Comparison of ENCODE assay signal across 22 cellular contexts in the genomic region with DNA sequence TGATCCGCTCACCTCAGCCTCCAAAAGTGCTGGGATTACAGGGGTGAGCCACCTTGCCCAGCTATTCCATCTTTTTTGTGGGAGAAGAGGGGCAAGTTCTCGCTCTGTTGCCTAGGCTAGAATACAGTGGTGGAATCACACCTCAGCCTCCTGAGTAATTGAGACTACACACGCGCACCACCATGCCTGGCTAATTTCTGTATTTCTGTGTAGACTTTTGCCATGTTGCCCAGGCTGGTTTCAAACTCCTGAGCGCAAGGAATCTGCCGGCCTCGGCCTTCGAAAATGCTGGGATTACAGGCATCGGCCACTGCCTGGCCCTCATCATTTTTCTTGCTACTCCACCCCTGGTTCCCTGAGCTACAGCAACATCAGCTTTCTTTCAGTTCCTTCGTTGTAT. TPM values are rescaled to one million over a fixed set of nuclear protein-coding genes. Genes with fewer than 3 reads are reported as not detected.
A peak's percentile ranks its signal among the peaks of the same experiment; 100 is the strongest.
DNase-seq lines count a peak whose midpoint lies in the region; ATAC-seq and TF ChIP-seq lines count a peak whose summit lies in the region.
"Had no signal": no experiment of that assay in that cellular context is flagged by ENCODE, and none has a peak within 500 bp of the region (broad histone marks: within the 10 kb centered on the region; RNA-seq: fewer than 3 reads in every experiment).

No MANE protein-coding gene starts in this region.

- H3K9me3 Mint-ChIP-seq in natural killer cell treated with Interleukin-12 subunit alpha and Interleukin-12 subunit beta and Interleukin-15 and Interleukin-18, amount 100 ng/mL, for 72 hours, result no peaks in the 10 kb centered on the region
- no peaks in the 10 kb centered on the region for H3K9me3 Mint-ChIP-seq in natural killer cell
- H3K9me3 Mint-ChIP-seq: CD4-positive, alpha-beta T cell; HFFc6 had no signal

- intact Hi-C loops in natural killer cell (cut with micrococcal nuclease), result loop anchor here (10.0 kb wide), 1 partner anchor 212 kb away; a partner anchor contains a TSS
- intact Hi-C loops in posterior vena cava (cut with DNase I), result no loop called here

- peaks cover 13 to 20% of the 10 kb centered on the region in 2 donors for H3K4me1 Mint-ChIP-seq in natural killer cell treated with Interleukin-12 subunit alpha and Interleukin-12 subunit beta and Interleukin-15 and Interleukin-18, amount 100 ng/mL, for 72 hours (ENCODE audit: low read depth in 2 of 2)
- H3K4me1 Mint-ChIP-seq in natural killer cell, result peaks cover 18 to 19% of the 10 kb centered on the region in 2 donors

- ATAC-seq in natural killer cell treated with Interleukin-12 subunit alpha and Interleukin-12 subunit beta and Interleukin-15 and Interleukin-18, amount 100 ng/mL, for 72 hours, result no peak
- ATAC-seq in natural killer cell, result no peak
- ATAC-seq: A549, Panc1 had no signal

- no peak overlapping the region for H3K4me3 Mint-ChIP-seq in natural killer cell treated with Interleukin-12 subunit alpha and Interleukin-12 subunit beta and Interleukin-15 and Interleukin-18, amount 100 ng/mL, for 72 hours
- H3K4me3 Mint-ChIP-seq in natural killer cell, result no peak overlapping the region
- H3K4me3 Mint-ChIP-seq: HFFc6 had no signal

- TF ChIP-seq CTCF in natural killer cell (IDR thresholded peaks at IDR 0.05) (no peak), GM13976 (IDR thresholded peaks at IDR 0.05; ENCODE audit: borderline replicate concordance, control extremely low read depth, extremely low read depth, insufficient read depth, missing control alignments) (no peak)

- in situ Hi-C loops in GM13976 (cut with MboI; ENCODE audit: low sequenced_read_pairs, unreplicated experiment), result no loop called here

- peak; percentile 26 for DNase-seq in natural killer cell treated with Interleukin-12 subunit alpha and Interleukin-12 subunit beta and Interleukin-15 and Interleukin-18, amount 100 ng/mL, for 72 hours (ENCODE audit: low spot score)
- DNase-seq in natural killer cell (no peak), mesenteric fat pad (ENCODE audit: low spot score) (peak; percentile 37), posterior vena cava (ENCODE audit: low spot score) (peak; percentile 10), DMS79 (lab: John Stamatoyannopoulos, UW) (no peak), NCI-H69 (lab: John Stamatoyannopoulos, UW) (no peak), GM13976 (ENCODE audit: low spot score) (no peak)
- DNase-seq: AML-193; CD4-positive, alpha-beta T cell; COR-L47; DMS53; GOT3; HFFc6; KBM-7; NCI-H1105; NCI-H1436 treated with DMSO at 0.1 percent for 48 hours; NCI-H187 treated with DMSO at 0.1 percent for 48 hours; NCI-H2107; NCI-H526; SIG-M5 had no signal

- H3K36me3 Mint-ChIP-seq in natural killer cell treated with Interleukin-12 subunit alpha and Interleukin-12 subunit beta and Interleukin-15 and Interleukin-18, amount 100 ng/mL, for 72 hours, result peaks cover 3% of the 10 kb centered on the region
- H3K36me3 Mint-ChIP-seq in natural killer cell, result peaks cover 4% of the 10 kb centered on the region

- H3K27ac Mint-ChIP-seq in natural killer cell treated with Interleukin-12 subunit alpha and Interleukin-12 subunit beta and Interleukin-15 and Interleukin-18, amount 100 ng/mL, for 72 hours, result no peak overlapping the region
- no peak overlapping the region for H3K27ac Mint-ChIP-seq in natural killer cell
- H3K27ac Mint-ChIP-seq: CD4-positive, alpha-beta T cell; HFFc6 had no signal

- H3K27me3 Mint-ChIP-seq in natural killer cell treated with Interleukin-12 subunit alpha and Interleukin-12 subunit beta and Interleukin-15 and Interleukin-18, amount 100 ng/mL, for 72 hours, result no peaks in the 10 kb centered on the region
- no peaks in the 10 kb centered on the region for H3K27me3 Mint-ChIP-seq in natural killer cell (ENCODE audit: low read depth in 2 of 2)
- H3K27me3 Mint-ChIP-seq: CD4-positive, alpha-beta T cell had no signal

RNA-seq across cellular contexts. Expression of a gene that starts 2.8 kb away (rescaled TPM):
- 100 to 1,000 TPM in 1 of 2 donors, 10 to 100 TPM in 1; 48.3 to 104 TPM for total RNA-seq in natural killer cell treated with Interleukin-12 subunit alpha and Interleukin-12 subunit beta and Interleukin-15 and Interleukin-18, amount 100 ng/mL, for 72 hours
- 10 to 100 TPM; 34.2 to 42.2 (median 38.2) TPM for total RNA-seq in natural killer cell
- 35.7 TPM for total RNA-seq in mesenteric fat pad
- total RNA-seq in posterior vena cava, result 10 to 100 TPM; 20.9 to 24.8 TPM

RNA-seq across cellular contexts. Expression of a gene that starts 29.1 kb away (rescaled TPM):
- 1 to 10 TPM; 1.4 to 1.9 TPM for total RNA-seq in natural killer cell treated with Interleukin-12 subunit alpha and Interleukin-12 subunit beta and Interleukin-15 and Interleukin-18, amount 100 ng/mL, for 72 hours
- 10 to 100 TPM in 1 of 3 donors, 1 to 10 TPM in 2; 3.9 to 12.7 (median 6.1) TPM for total RNA-seq in natural killer cell
- 27.7 TPM for total RNA-seq in mesenteric fat pad
- total RNA-seq in posterior vena cava, result 1 to 10 TPM; 5.5 to 8.4 TPM

RNA-seq across cellular contexts. Expression of a gene that starts 47.5 kb away (rescaled TPM):
- total RNA-seq in natural killer cell treated with Interleukin-12 subunit alpha and Interleukin-12 subunit beta and Interleukin-15 and Interleukin-18, amount 100 ng/mL, for 72 hours, result 1 to 10 TPM in 1 of 2 donors, not detected in 1; 3.9 TPM
- under 1 TPM in 1 of 3 donors, not detected in 2; 0.13 TPM for total RNA-seq in natural killer cell
- total RNA-seq in mesenteric fat pad, result not detected
- total RNA-seq in posterior vena cava, result not detected

Comparison
In these comparisons a context has a peak if more than half of its experiments do, and no peak if none do; other contexts are left out.
1. DNase-seq: peak in natural killer cell treated with Interleukin-12 subunit alpha and Interleukin-12 subunit beta and Interleukin-15 and Interleukin-18, amount 100 ng/mL, for 72 hours (single experiment), mesenteric fat pad (single experiment) and posterior vena cava (single experiment); none in natural killer cell (single experiment), DMS79 (single experiment), NCI-H69 (single experiment) and GM13976 (single experiment).